ENCODE assay signal across 30 cellular contexts in genomic region chr6:8236956-8237355, GRCh38.
"Had no signal": no experiment of that assay in that cellular context is flagged by ENCODE, and none has a peak within 500 bp of the region (broad histone marks: within the 10 kb centered on the region; RNA-seq: fewer than 3 reads in every experiment).

No MANE protein-coding gene starts in this region.

- H3K27ac Mint-ChIP-seq: activated CD4-positive, alpha-beta memory T cell treated with anti-CD3 and anti-CD28 coated beads for 36 hours; activated CD4-positive, alpha-beta T cell treated with anti-CD3 and anti-CD28 coated beads for 36 hours; activated CD4-positive, alpha-beta T cell treated with anti-CD3 and anti-CD28 coated beads, Interleukin-2, amount 10 ng/mL, durations not matched to agents 24 days and 14 days; activated CD8-positive, alpha-beta memory T cell treated with anti-CD3 and anti-CD28 coated beads, Interleukin-2, amount 10 ng/mL, durations not matched to agents 7 days and 5 days; activated CD8-positive, alpha-beta T cell treated with anti-CD3 and anti-CD28 coated beads, Interleukin-2, amount 10 ng/mL, durations not matched to agents 7 days and 5 days; activated naive CD4-positive, alpha-beta T cell treated with anti-CD3 and anti-CD28 coated beads for 36 hours; activated naive CD4-positive, alpha-beta T cell treated with anti-CD3 and anti-CD28 coated beads, Interleukin-2, amount 50 U/mL, for 72 hours; activated naive CD8-positive, alpha-beta T cell treated with anti-CD3 and anti-CD28 coated beads, Interleukin-2, amount 10 ng/mL, durations not matched to agents 7 days and 5 days; activated T-helper 1 cell treated with anti-CD3 and anti-CD28 coated beads, Interleukin-12 subunit alpha, Interleukin-12 subunit beta, Interleukin-2, Interleukin-4 antibody, amounts not matched to agents 30 ng/mL and 10 ng/mL and 1 ng/mL, durations not matched to agents 14 hours and 24 hours and 36 hours; activated T-helper 2 cell treated with anti-CD3 and anti-CD28 coated beads, Interferon-gamma antibody, Interleukin-2, Interleukin-4, amounts not matched to agents 10 μg/mL and 5 μg/mL and 100 μg/mL, durations not matched to agents 14 hours and 24 hours and 36 hours; effector memory CD8-positive, alpha-beta T cell; T-helper 17 cell; T-helper 2 cell treated with Interferon-gamma antibody and Interleukin-4, amounts not matched to agents 5 μg/mL and 100 μg/mL, for 36 hours had no signal

- H3K4me1 ChIP-seq: colonic mucosa, esophagus squamous epithelium had no signal

- H3K27me3 ChIP-seq: brain microvascular endothelial cell, colonic mucosa had no signal

- H3K27ac ChIP-seq: brain microvascular endothelial cell, colonic mucosa, dorsolateral prefrontal cortex, epithelial cell of prostate, esophagus squamous epithelium had no signal

- H3K36me3 Mint-ChIP-seq: activated CD4-positive, alpha-beta memory T cell treated with anti-CD3 and anti-CD28 coated beads for 36 hours; activated CD8-positive, alpha-beta memory T cell treated with anti-CD3 and anti-CD28 coated beads, Interleukin-2, amount 10 ng/mL, durations not matched to agents 7 days and 5 days; activated naive CD4-positive, alpha-beta T cell treated with anti-CD3 and anti-CD28 coated beads, Interleukin-2, amount 50 U/mL, for 72 hours; activated naive CD8-positive, alpha-beta T cell treated with anti-CD3 and anti-CD28 coated beads, Interleukin-2, amount 10 ng/mL, durations not matched to agents 7 days and 5 days had no signal

- H3K9me3 Mint-ChIP-seq: activated CD4-positive, alpha-beta memory T cell treated with anti-CD3 and anti-CD28 coated beads for 36 hours; activated CD4-positive, alpha-beta T cell treated with anti-CD3 and anti-CD28 coated beads, Interleukin-2, amount 10 ng/mL, durations not matched to agents 24 days and 14 days; activated naive CD4-positive, alpha-beta T cell treated with anti-CD3 and anti-CD28 coated beads for 36 hours; activated naive CD4-positive, alpha-beta T cell treated with anti-CD3 and anti-CD28 coated beads, Interleukin-2, amount 50 U/mL, for 72 hours; activated naive CD8-positive, alpha-beta T cell treated with anti-CD3 and anti-CD28 coated beads, Interleukin-2, amount 10 ng/mL, durations not matched to agents 7 days and 5 days; activated T-helper 1 cell treated with anti-CD3 and anti-CD28 coated beads, Interleukin-12 subunit alpha, Interleukin-12 subunit beta, Interleukin-2, Interleukin-4 antibody, amounts not matched to agents 30 ng/mL and 10 ng/mL and 1 ng/mL, durations not matched to agents 14 hours and 24 hours and 36 hours; activated T-helper 2 cell treated with anti-CD3 and anti-CD28 coated beads, Interferon-gamma antibody, Interleukin-2, Interleukin-4, amounts not matched to agents 10 μg/mL and 5 μg/mL and 100 μg/mL, durations not matched to agents 14 hours and 24 hours and 36 hours; effector memory CD8-positive, alpha-beta T cell; T-helper 2 cell treated with Interferon-gamma antibody and Interleukin-4, amounts not matched to agents 5 μg/mL and 100 μg/mL, for 36 hours had no signal

- DNase-seq: activated CD4-positive, alpha-beta memory T cell treated with anti-CD3 and anti-CD28 coated beads for 36 hours; activated CD4-positive, alpha-beta T cell treated with anti-CD3 and anti-CD28 coated beads for 36 hours; activated CD4-positive, alpha-beta T cell treated with anti-CD3 and anti-CD28 coated beads, Interleukin-2, amount 10 ng/mL, durations not matched to agents 24 days and 14 days; activated CD4-positive, CD25-positive, alpha-beta regulatory T cell; activated CD4-positive, CD25-positive, alpha-beta regulatory T cell treated with anti-CD3 and anti-CD28 coated beads, Interleukin-2, amount 50 U/mL, for 72 hours; activated CD8-positive, alpha-beta memory T cell treated with anti-CD3 and anti-CD28 coated beads, Interleukin-2, amount 10 ng/mL, durations not matched to agents 7 days and 5 days; activated CD8-positive, alpha-beta memory T cell treated with anti-CD3 and anti-CD28 coated beads, Interleukin-2, amount 50 U/mL, for 4 hours; activated CD8-positive, alpha-beta T cell treated with anti-CD3 and anti-CD28 coated beads, Interleukin-2, amount 10 ng/mL, durations not matched to agents 7 days and 5 days; activated effector memory CD4-positive, alpha-beta T cell treated with anti-CD3 and anti-CD28 coated beads, Interleukin-2, amount 50 U/mL, for 16 hours; activated naive CD4-positive, alpha-beta T cell treated with anti-CD3 and anti-CD28 coated beads for 36 hours; activated naive CD8-positive, alpha-beta T cell treated with anti-CD3 and anti-CD28 coated beads, Interleukin-2, amount 10 ng/mL, durations not matched to agents 7 days and 5 days; activated T-cell treated with anti-CD3 and anti-CD28 coated beads, Interleukin-2, amount 50 U/mL, for 1 hour; activated T-cell treated with anti-CD3 and anti-CD28 coated beads, Interleukin-2, amount 50 U/mL, for 48 hours; brain microvascular endothelial cell; central memory CD4-positive, alpha-beta T cell; cerebellar nuclear complex; colonic mucosa; dorsolateral prefrontal cortex; effector memory CD8-positive, alpha-beta T cell; esophagus squamous epithelium; foreskin fibroblast; head of caudate nucleus; T-helper 1 cell; T-helper 17 cell; T1000 had no signal

- H3K4me3 ChIP-seq: colonic mucosa, dorsolateral prefrontal cortex, esophagus squamous epithelium had no signal

- H3K9me3 ChIP-seq: colonic mucosa, esophagus squamous epithelium had no signal

- H3K36me3 ChIP-seq: brain microvascular endothelial cell, colonic mucosa, esophagus squamous epithelium had no signal

- H3K4me1 Mint-ChIP-seq: activated CD4-positive, alpha-beta T cell treated with anti-CD3 and anti-CD28 coated beads for 36 hours; activated CD4-positive, alpha-beta T cell treated with anti-CD3 and anti-CD28 coated beads, Interleukin-2, amount 10 ng/mL, durations not matched to agents 24 days and 14 days; activated CD8-positive, alpha-beta memory T cell treated with anti-CD3 and anti-CD28 coated beads, Interleukin-2, amount 10 ng/mL, durations not matched to agents 7 days and 5 days; activated naive CD8-positive, alpha-beta T cell treated with anti-CD3 and anti-CD28 coated beads, Interleukin-2, amount 10 ng/mL, durations not matched to agents 7 days and 5 days; T-helper 17 cell had no signal

- H3K4me3 Mint-ChIP-seq: activated CD4-positive, alpha-beta memory T cell treated with anti-CD3 and anti-CD28 coated beads for 36 hours; activated CD4-positive, alpha-beta T cell treated with anti-CD3 and anti-CD28 coated beads for 36 hours; activated CD4-positive, alpha-beta T cell treated with anti-CD3 and anti-CD28 coated beads, Interleukin-2, amount 10 ng/mL, durations not matched to agents 24 days and 14 days; activated CD8-positive, alpha-beta memory T cell treated with anti-CD3 and anti-CD28 coated beads, Interleukin-2, amount 10 ng/mL, durations not matched to agents 7 days and 5 days; activated CD8-positive, alpha-beta T cell treated with anti-CD3 and anti-CD28 coated beads, Interleukin-2, amount 10 ng/mL, durations not matched to agents 7 days and 5 days; activated naive CD4-positive, alpha-beta T cell treated with anti-CD3 and anti-CD28 coated beads for 36 hours; activated naive CD8-positive, alpha-beta T cell treated with anti-CD3 and anti-CD28 coated beads, Interleukin-2, amount 10 ng/mL, durations not matched to agents 7 days and 5 days; activated T-helper 1 cell treated with anti-CD3 and anti-CD28 coated beads, Interleukin-12 subunit alpha, Interleukin-12 subunit beta, Interleukin-2, Interleukin-4 antibody, amounts not matched to agents 30 ng/mL and 10 ng/mL and 1 ng/mL, durations not matched to agents 14 hours and 24 hours and 36 hours; effector memory CD8-positive, alpha-beta T cell; T-helper 17 cell; T-helper 2 cell treated with Interferon-gamma antibody and Interleukin-4, amounts not matched to agents 5 μg/mL and 100 μg/mL, for 36 hours had no signal

- ATAC-seq: activated CD4-positive, alpha-beta T cell treated with anti-CD3 and anti-CD28 coated beads for 36 hours; activated CD8-positive, alpha-beta memory T cell treated with anti-CD3 and anti-CD28 coated beads, Interleukin-2, amount 10 ng/mL, durations not matched to agents 7 days and 5 days; activated CD8-positive, alpha-beta T cell treated with anti-CD3 and anti-CD28 coated beads, Interleukin-2, amount 10 ng/mL, durations not matched to agents 7 days and 5 days; activated naive CD4-positive, alpha-beta T cell treated with anti-CD3 and anti-CD28 coated beads, Interleukin-2, amount 50 U/mL, for 72 hours; effector memory CD8-positive, alpha-beta T cell; T-helper 17 cell had no signal
